Comparison of ENCODE assay signal across 22 cellular contexts in the genomic region with DNA sequence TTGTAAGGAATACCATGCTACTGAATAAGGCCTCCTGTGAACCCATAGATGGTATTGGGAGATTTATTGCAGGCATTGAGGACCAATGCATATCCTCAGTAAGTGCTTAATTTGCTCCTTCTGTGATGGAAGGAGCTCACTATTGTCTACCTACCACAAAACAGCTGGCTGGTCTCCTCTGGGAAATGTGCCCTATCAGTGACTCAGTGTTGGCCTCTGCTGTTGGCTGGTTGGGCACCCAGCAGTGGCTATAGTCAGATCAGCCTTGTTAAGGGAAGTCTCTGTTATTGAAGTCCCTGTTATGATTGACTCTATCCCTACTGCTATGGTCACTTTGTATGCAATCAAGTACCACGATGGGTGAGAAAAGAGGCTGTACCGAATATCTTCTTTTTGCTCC. TPM values are rescaled to one million over a fixed set of nuclear protein-coding genes. Genes with fewer than 3 reads are reported as not detected.
A peak's percentile ranks its signal among the peaks of the same experiment; 100 is the strongest.
DNase-seq lines count a peak whose midpoint lies in the region; ATAC-seq and TF ChIP-seq lines count a peak whose summit lies in the region.
"Had no signal": no experiment of that assay in that cellular context is flagged by ENCODE, and none has a peak within 500 bp of the region (broad histone marks: within the 10 kb centered on the region; RNA-seq: fewer than 3 reads in every experiment).

No MANE protein-coding gene starts in this region.

- H3K27ac ChIP-seq in breast epithelium (no peak overlapping the region), uterus (no peak overlapping the region)
- H3K27ac ChIP-seq: 22Rv1, Peyer's patch had no signal

- no peak overlapping the region for H3K4me3 Mint-ChIP-seq in MCF 10A (ENCODE audit: unreplicated experiment)
- no peak overlapping the region for H3K4me3 Mint-ChIP-seq in stimulated activated memory B cell treated with anti-CD40 and anti-IgM and Interleukin-4, amounts not matched to agents 10 μg/mL and 1 μg/mL and 100 μg/mL, for 72 hours
- H3K4me3 Mint-ChIP-seq: CD14-positive monocyte; CD8-positive, alpha-beta memory T cell had no signal

- H3K27me3 Mint-ChIP-seq in MCF 10A (ENCODE audit: insufficient read depth, unreplicated experiment), result no peaks in the 10 kb centered on the region
- H3K27me3 Mint-ChIP-seq in stimulated activated memory B cell treated with anti-CD40 and anti-IgM and Interleukin-4, amounts not matched to agents 10 μg/mL and 1 μg/mL and 100 μg/mL, for 72 hours, result no peaks in the 10 kb centered on the region

- H3K27me3 ChIP-seq in breast epithelium, result no peaks in the 10 kb centered on the region
- H3K27me3 ChIP-seq in uterus, result no peaks in the 10 kb centered on the region
- H3K27me3 ChIP-seq: BE2C, Peyer's patch had no signal

- peak; percentile 20 for ATAC-seq in stimulated activated memory B cell treated with anti-CD40 and anti-IgM and Interleukin-4, amounts not matched to agents 10 μg/mL and 1 μg/mL and 100 μg/mL, for 72 hours
- ATAC-seq: GM12878 had no signal

- no peak overlapping the region for H3K4me3 ChIP-seq in breast epithelium
- H3K4me3 ChIP-seq in fibroblast of mammary gland (ENCODE audit: control insufficient read depth, low read depth, low read length), result no peak overlapping the region
- H3K4me3 ChIP-seq in uterus, result no peak overlapping the region
- H3K4me3 ChIP-seq: GM12878, Peyer's patch had no signal

- no TSS peak for BruUV-seq in MCF 10A (replicated peaks; lab: Mats Ljungman, UMichigan)

- TF ChIP-seq CTCF in MCF 10A (IDR thresholded peaks at IDR 0.05; ENCODE audit: unreplicated experiment), result no peak
- no peak for TF ChIP-seq CTCF in breast epithelium (IDR thresholded peaks at IDR 0.05)
- no peak for TF ChIP-seq CTCF in fibroblast of mammary gland (conservative IDR thresholded peaks at IDR 0.05; ENCODE audit: control insufficient read depth, insufficient read depth, low read depth, low read length)
- TF ChIP-seq CTCF in uterus (IDR thresholded peaks at IDR 0.05), result no peak

- H3K36me3 ChIP-seq in breast epithelium, result no peaks in the 10 kb centered on the region
- H3K36me3 ChIP-seq in uterus, result no peaks in the 10 kb centered on the region
- H3K36me3 ChIP-seq: BE2C, Peyer's patch had no signal

- H3K27ac Mint-ChIP-seq in MCF 10A (ENCODE audit: low read depth, unreplicated experiment), result no peak overlapping the region
- H3K27ac Mint-ChIP-seq in stimulated activated memory B cell treated with anti-CD40 and anti-IgM and Interleukin-4, amounts not matched to agents 10 μg/mL and 1 μg/mL and 100 μg/mL, for 72 hours, result no peak overlapping the region
- H3K27ac Mint-ChIP-seq: CD14-positive monocyte; CD8-positive, alpha-beta memory T cell had no signal

- no peaks in the 10 kb centered on the region for H3K4me1 Mint-ChIP-seq in MCF 10A (ENCODE audit: insufficient read depth, unreplicated experiment)
- no peaks in the 10 kb centered on the region for H3K4me1 Mint-ChIP-seq in stimulated activated memory B cell treated with anti-CD40 and anti-IgM and Interleukin-4, amounts not matched to agents 10 μg/mL and 1 μg/mL and 100 μg/mL, for 72 hours
- H3K4me1 Mint-ChIP-seq: CD14-positive monocyte; CD8-positive, alpha-beta memory T cell had no signal

- H3K9me3 Mint-ChIP-seq in MCF 10A (ENCODE audit: unreplicated experiment), result no peaks in the 10 kb centered on the region
- peaks cover 5% of the 10 kb centered on the region for H3K9me3 Mint-ChIP-seq in stimulated activated memory B cell treated with anti-CD40 and anti-IgM and Interleukin-4, amounts not matched to agents 10 μg/mL and 1 μg/mL and 100 μg/mL, for 72 hours
- H3K9me3 Mint-ChIP-seq: CD8-positive, alpha-beta memory T cell had no signal

- no peaks in the 10 kb centered on the region for H3K36me3 Mint-ChIP-seq in MCF 10A (ENCODE audit: insufficient read depth, unreplicated experiment)
- H3K36me3 Mint-ChIP-seq in stimulated activated memory B cell treated with anti-CD40 and anti-IgM and Interleukin-4, amounts not matched to agents 10 μg/mL and 1 μg/mL and 100 μg/mL, for 72 hours, result no peaks in the 10 kb centered on the region
- H3K36me3 Mint-ChIP-seq: CD14-positive monocyte; CD8-positive, alpha-beta memory T cell had no signal

- CTCF ChIA-PET in MCF 10A (lab: Yijun Ruan, JAX), result interaction anchor here (0.8 to 1.5 kb wide), 3 partner anchors 9 to 349 kb away, joined by 3 to 5 read pairs (median 3); no protein-coding TSS in a partner anchor

- DNase-seq in MCF 10A (ENCODE audit: unreplicated experiment) (peak; percentile 13), breast epithelium (ENCODE audit: low spot score in 2 of 2) (no peak), NCI-H226 (peak; percentile 9), fibroblast of mammary gland (ENCODE audit: low read depth) (peak; percentile 9), cerebellum (ENCODE audit: low spot score) (no peak), ecto neural progenitor cell (ENCODE audit: low spot score) (no peak), uterus (no peak)
- DNase-seq: BE2C; CD8-positive, alpha-beta memory T cell; DMS 273 treated with DMSO at 0.1 percent for 48 hours; DMS79; EL; GDM1; NCI-H2029; NCI-H526 treated with DMSO at 0.1 percent for 48 hours; Peyer's patch; SK-N-SH; SW 1271 had no signal

- no peaks in the 10 kb centered on the region for H3K9me3 ChIP-seq in breast epithelium
- H3K9me3 ChIP-seq in uterus, result no peaks in the 10 kb centered on the region
- H3K9me3 ChIP-seq: BE2C, Peyer's patch, SK-N-SH had no signal

- POLR2A ChIA-PET in MCF 10A (lab: Yijun Ruan, JAX), result no interaction called here

- H3K4me1 ChIP-seq in breast epithelium (no peaks in the 10 kb centered on the region), uterus (no peaks in the 10 kb centered on the region)
- H3K4me1 ChIP-seq: BE2C, Peyer's patch had no signal

- intact Hi-C loops in MCF 10A (cut with micrococcal nuclease), result no loop called here
- intact Hi-C loops in breast epithelium (cut with DNase I; ENCODE audit: low total_unique reads), result loop anchor here (1.0 kb wide), 1 partner anchor 8 kb away; no protein-coding TSS in a partner anchor
- intact Hi-C loops in uterus (cut with DNase I; ENCODE audit: low total_unique reads), result no loop called here

- no peak for TF ChIP-seq POLR2A in breast epithelium (IDR thresholded peaks at IDR 0.05)
- no peak for TF ChIP-seq POLR2A in uterus (IDR thresholded peaks at IDR 0.05)

RNA-seq across cellular contexts. Expression of gene OTUD4, which starts 27.5 kb away (rescaled TPM):
- total RNA-seq in MCF 10A (2022), result 66.2 and 68.0 TPM in 2 replicates
- total RNA-seq in breast epithelium, result 10 to 100 TPM; 22.9 to 55.8 (median 35.7) TPM
- total RNA-seq in cerebellum, result 42.6 TPM
- 10 to 100 TPM; 12.3 to 59.5 (median 31.9) TPM for total RNA-seq in uterus

Comparison
In these comparisons a context has a peak if more than half of its experiments do, and no peak if none do; other contexts are left out.
1. DNase-seq: peak in MCF 10A (single experiment), NCI-H226 (single experiment) and fibroblast of mammary gland (single experiment); none in breast epithelium (0 of 2), cerebellum (single experiment), ecto neural progenitor cell (single experiment) and uterus (0 of 2).